Comparison of ENCODE assay signal across 24 cellular contexts in the genomic region with DNA sequence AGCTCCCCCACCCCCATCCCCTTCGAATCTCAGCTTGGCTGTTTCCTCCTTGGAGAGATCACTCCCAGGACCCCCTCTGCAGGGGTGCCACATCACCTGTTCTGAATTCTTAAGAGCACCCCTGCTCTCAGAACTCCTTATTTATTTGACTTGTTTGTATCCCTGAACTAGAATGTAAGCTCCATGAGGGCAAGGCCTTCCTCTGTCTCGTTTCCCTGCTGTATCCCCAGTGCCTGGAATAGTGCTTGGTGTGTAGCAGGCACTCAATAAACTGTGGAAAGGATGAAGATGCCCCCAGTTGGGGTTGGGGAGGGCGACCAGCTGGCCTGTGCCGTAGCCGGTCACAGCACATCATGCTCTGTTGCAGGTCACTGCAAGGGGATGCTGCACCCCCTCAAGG. TPM values are rescaled to one million over a fixed set of nuclear protein-coding genes. Genes with fewer than 3 reads are reported as not detected.
DNase-seq lines count a peak whose midpoint lies in the region; ATAC-seq, FAIRE-seq and TF ChIP-seq lines count a peak whose summit lies in the region.
"Had no signal": no experiment of that assay in that cellular context is flagged by ENCODE, and none has a peak within 500 bp of the region (broad histone marks: within the 10 kb centered on the region; RNA-seq: fewer than 3 reads in every experiment).

No MANE protein-coding gene starts in this region.

- no peaks in the 10 kb centered on the region for H3K9me3 ChIP-seq in K562 (replicated peaks; ENCODE audit: control insufficient read depth, insufficient read depth, low read depth, low read length)
- H3K9me3 ChIP-seq in neutrophil = peaks cover 6% of the 10 kb centered on the region

- H3K9me1 ChIP-seq in K562 (ENCODE audit: control insufficient read depth, insufficient read depth, low read length) = peaks cover 6% of the 10 kb centered on the region

- H3K4me3 ChIP-seq in K562 (no peak overlapping the region), neutrophil (ENCODE audit: low read depth in 1 of 2, low read length in 1 of 2) (no peak overlapping the region)
- H3K4me3 ChIP-seq: GM23248, PC-9 had no signal

- H3K9me3 Mint-ChIP-seq in activated naive CD4-positive, alpha-beta T cell treated with anti-CD3 and anti-CD28 coated beads for 36 hours = no peaks in the 10 kb centered on the region
- peaks cover 0 to 15% (median 0%) of the 10 kb centered on the region in 7 donors for H3K9me3 Mint-ChIP-seq in CD14-positive monocyte
- H3K9me3 Mint-ChIP-seq: CD4-positive, CD25-positive, alpha-beta regulatory T cell; H9 had no signal

- TF ChIP-seq CTCF in CD14-positive monocyte (IDR thresholded peaks at IDR 0.05) (no peak), K562 (IDR thresholded peaks at IDR 0.05 in 2 of 3, conservative IDR thresholded peaks at IDR 0.05 in 1 of 3; ENCODE audit: insufficient read depth in 2 of 3, low read depth in 1 of 3, low read length in 3 of 3) (no peak), neutrophil (IDR thresholded peaks at IDR 0.05) (no peak)

- no peak overlapping the region for H3K4me3 Mint-ChIP-seq in activated naive CD4-positive, alpha-beta T cell treated with anti-CD3 and anti-CD28 coated beads for 36 hours
- H3K4me3 Mint-ChIP-seq in CD14-positive monocyte = no peak overlapping the region
- H3K4me3 Mint-ChIP-seq: H9 had no signal

- H3K9ac ChIP-seq in K562 (ENCODE audit: insufficient read depth in 1 of 2, low read depth in 2 of 2, low read length in 2 of 2) = no peak overlapping the region
- H3K9ac ChIP-seq: GM23248 had no signal

- H3K36me3 Mint-ChIP-seq in activated naive CD4-positive, alpha-beta T cell treated with anti-CD3 and anti-CD28 coated beads for 36 hours (ENCODE audit: low read depth) = peaks cover 26% of the 10 kb centered on the region
- H3K36me3 Mint-ChIP-seq in CD14-positive monocyte = peaks cover 47 to 56% of the 10 kb centered on the region in 2 donors

- no peak for TF ChIP-seq EP300 in K562 (IDR thresholded peaks at IDR 0.05; ENCODE audit: low read length)

- peaks cover 19 to 52% of the 10 kb centered on the region in 2 experiments for H3K4me1 ChIP-seq in K562 (replicated peaks in 1 of 2; ENCODE audit: control insufficient read depth in 2 of 2, insufficient read depth in 2 of 2, low read length in 2 of 2)
- H3K4me1 ChIP-seq in neutrophil (ENCODE audit: control insufficient read depth in 1 of 2, insufficient read depth in 1 of 2, low read depth in 1 of 2, low read length in 1 of 2) = peaks cover 32 to 53% of the 10 kb centered on the region in 2 experiments

- DNase-seq in activated naive CD4-positive, alpha-beta T cell treated with anti-CD3 and anti-CD28 coated beads for 36 hours = no peak
- no peak for DNase-seq in activated naive CD4-positive, alpha-beta T cell treated with Interleukin-2 at 50 U/mL for 16 hours
- DNase-seq in CD14-positive monocyte (ENCODE audit: low spot score) (no peak), K562 (ENCODE audit: extremely low read depth in 1 of 4, low spot score in 3 of 4) (no peak), NCI-H2196 (lab: John Stamatoyannopoulos, UW; ENCODE audit: unreplicated experiment) (no peak)
- DNase-seq: CD4-positive, CD25-positive, alpha-beta regulatory T cell; DMS53; GM23248; H9; KBM-7; NCI-H1105 treated with DMSO at 0.1 percent for 48 hours; NCI-H2029; NCI-H446 treated with DMSO at 0.1 percent for 48 hours; NCI-H526; NCI-H82; NK-92 treated with Interleukin-12 subunit alpha and Interleukin-12 subunit beta, amount 100 ng/mL, for 24 hours; PC-9; Right ventricle myocardium superior had no signal

- CTCF ChIA-PET in activated naive CD4-positive, alpha-beta T cell treated with anti-CD3 and anti-CD28 coated beads for 36 hours (lab: Charles Lee) = interaction anchor here (0.9 to 2.6 kb wide), 5 partner anchors 10 to 138 kb away, joined by 3 to 18 read pairs (median 10); no protein-coding TSS in a partner anchor
- CTCF ChIA-PET in K562 (lab: Yijun Ruan, JAX; ENCODE audit: low intra/inter-chr PET ratio) = no interaction called here

- POLR2A ChIA-PET in K562 (lab: Yijun Ruan, JAX) = interaction anchor here (0.7 to 1.1 kb wide), 3 partner anchors 14 to 273 kb away, joined by 3 to 7 read pairs (median 3); partner anchors contain the start of gene CHRM4

- TF ChIP-seq RAD21 in K562 (CRISPR knock-in tag; conservative IDR thresholded peaks at IDR 0.05 in 1 of 2, IDR thresholded peaks at IDR 0.05 in 1 of 2) = no peak

- BruUV-seq in K562 (replicated peaks; lab: Mats Ljungman, UMichigan) = no TSS peak

- FAIRE-seq in K562 (lab: Jason Lieb, UNC) = no peak
- FAIRE-seq: GM18507 had no signal

- H3K4me1 Mint-ChIP-seq in activated naive CD4-positive, alpha-beta T cell treated with anti-CD3 and anti-CD28 coated beads for 36 hours (ENCODE audit: low read depth) = peaks cover 11% of the 10 kb centered on the region
- H3K4me1 Mint-ChIP-seq in CD14-positive monocyte = peaks cover 35% of the 10 kb centered on the region

- WGBS in K562 (ENCODE audit: insufficient coverage, low coverage, missing lambda C conversion rate) = 89% methylated on average over 5 of the region's 5 CpGs

- no peak overlapping the region for H3K27ac ChIP-seq in K562 (ENCODE audit: extremely low read depth, low read depth, low read length)
- peak overlapping the region; percentile 76 for H3K27ac ChIP-seq in neutrophil
- H3K27ac ChIP-seq: GM23248, PC-9 had no signal

- H3K27me3 ChIP-seq in K562 (ENCODE audit: control insufficient read depth in 2 of 2, insufficient read depth in 2 of 2, low read length in 2 of 2) = no peaks in the 10 kb centered on the region
- peaks cover 23% of the 10 kb centered on the region for H3K27me3 ChIP-seq in neutrophil

- no peak for TF ChIP-seq POLR2A in K562 (conservative IDR thresholded peaks at IDR 0.05)

- peak overlapping the region; percentile 24 for H3K27ac Mint-ChIP-seq in activated naive CD4-positive, alpha-beta T cell treated with anti-CD3 and anti-CD28 coated beads for 36 hours
- peak overlapping the region in 5 of 7 donors; percentile 40 to 70 (median 50) for H3K27ac Mint-ChIP-seq in CD14-positive monocyte

- H3K79me2 ChIP-seq in K562 (ENCODE audit: control insufficient read depth, insufficient read depth, low read length) = peaks cover 11% of the 10 kb centered on the region

- ATAC-seq in K562 = no peak
- ATAC-seq in GM21367 (IDR thresholded peaks at IDR 0.05; ENCODE audit: unreplicated experiment) = no peak

- H3K27me3 Mint-ChIP-seq in activated naive CD4-positive, alpha-beta T cell treated with anti-CD3 and anti-CD28 coated beads for 36 hours (ENCODE audit: low read depth) = peaks cover 5% of the 10 kb centered on the region
- peaks cover 8 to 32% (median 23%) of the 10 kb centered on the region in 3 donors for H3K27me3 Mint-ChIP-seq in CD14-positive monocyte (ENCODE audit: low read depth in 3 of 3)

- no peak overlapping the region for H2AFZ ChIP-seq in K562 (ENCODE audit: low read depth, low read length)
- H2AFZ ChIP-seq: GM23248, PC-9 had no signal

- peaks cover 59% of the 10 kb centered on the region; the same call in 2 of the 3 replicates for H3K36me3 ChIP-seq in K562 (ENCODE audit: control insufficient read depth, insufficient read depth, low read length)
- peaks cover 67% of the 10 kb centered on the region for H3K36me3 ChIP-seq in neutrophil

- in situ Hi-C loops in K562 (cut with MboI) = no loop called here

- H4K20me1 ChIP-seq in K562 (replicated peaks; ENCODE audit: control insufficient read depth, insufficient read depth, low read length) = no peaks in the 10 kb centered on the region; the same call in 1 of the 2 replicates

- intact Hi-C loops in activated naive CD4-positive, alpha-beta T cell treated with anti-CD3 and anti-CD28 coated beads for 36 hours (cut with micrococcal nuclease) = no loop called here
- intact Hi-C loops in CD14-positive monocyte (cut with micrococcal nuclease) = no loop called here
- intact Hi-C loops in K562 (cut with micrococcal nuclease) = no loop called here

- H3K4me2 ChIP-seq in K562 (ENCODE audit: insufficient read depth, low read length) = no peak overlapping the region
- H3K4me2 ChIP-seq: PC-9 had no signal

RNA-seq across cellular contexts. Expression of gene MDK, which starts 3.6 kb away (rescaled TPM):
- total RNA-seq in activated naive CD4-positive, alpha-beta T cell treated with anti-CD3 and anti-CD28 coated beads for 36 hours = 1 to 10 TPM; 2.9 to 4.6 TPM
- polyA plus RNA-seq in CD14-positive monocyte = not detected
- total RNA-seq in K562 (2011; cell fraction: chromatin; rRNA removed; ENCODE audit: low replicate concordance) = 91.4 and 271 TPM in 2 replicates
- total RNA-seq in K562 (2011; cell fraction: nucleolus; rRNA removed) = 402 and 460 TPM in 2 replicates
- total RNA-seq in K562 (2011; cell fraction: nucleoplasm; rRNA removed) = 333 and 334 TPM in 2 replicates
- total RNA-seq in K562 (2014; rRNA removed) = 478 and 553 TPM in 2 replicates
- 91.5 and 123 TPM in 2 replicates for total RNA-seq in K562 (2014; rRNA removed; fragmentation: Illumina TruSeq; extraction: Trizol)
- total RNA-seq in K562 (2015; rRNA removed; fragmentation: Illumina TruSeq; extraction: Trizol) = 269 and 279 TPM in 2 replicates
- 396 and 429 TPM in 2 replicates for total RNA-seq in K562 (2021)
- 343 and 350 TPM in 2 replicates for polyA plus RNA-seq in K562 (2011; rRNA removed)
- 540 and 788 TPM in 2 replicates for polyA plus RNA-seq in K562 (2011; cell fraction: cytosol; rRNA removed)
- polyA plus RNA-seq in K562 (2011; cell fraction: nucleus; rRNA removed) = 206 and 271 TPM in 2 replicates
- 413 and 460 TPM in 2 replicates for polyA plus RNA-seq in K562 (2012)
- 661 and 667 TPM in 2 replicates for polyA plus RNA-seq in K562 (2014; fragmentation: Illumina TruSeq; extraction: Trizol)
- 10 to 100 TPM; 20.7 to 61.7 TPM for polyA plus RNA-seq in K562 (2014; fragmentation: Nextera tagmentation; extraction: Ambion mirVana)
- 700 and 703 TPM in 2 replicates for polyA plus RNA-seq in K562 (2014; rRNA removed)
- 33.7 and 59.6 TPM in 2 replicates for polyA minus RNA-seq in K562 (2011; rRNA and poly(A)+ RNA removed)
- 108 and 146 TPM in 2 replicates for polyA minus RNA-seq in K562 (2011; cell fraction: cytosol; rRNA and poly(A)+ RNA removed)
- 24.1 and 38.4 TPM in 2 replicates for polyA minus RNA-seq in K562 (2011; cell fraction: nucleus; rRNA and poly(A)+ RNA removed)
- polyA plus RNA-seq: CD4-positive, CD25-positive, alpha-beta regulatory T cell had no signal

RNA-seq across cellular contexts. Expression of gene CHRM4, which starts 13.7 kb away (rescaled TPM):
- total RNA-seq in activated naive CD4-positive, alpha-beta T cell treated with anti-CD3 and anti-CD28 coated beads for 36 hours = not detected
- polyA plus RNA-seq in CD14-positive monocyte (under 1 TPM in 1 of 2 donors, not detected in 1; 0.15 TPM), K562 (2011; rRNA removed) (0.62 and 0.74 TPM in 2 replicates), K562 (2014; fragmentation: Illumina TruSeq; extraction: Trizol) (0.40 and 0.76 TPM in 2 replicates), K562 (2014; fragmentation: Nextera tagmentation; extraction: Ambion mirVana) (not detected), K562 (2014; rRNA removed) (0.33 and 0.58 TPM in 2 replicates)
- 1.0 and 3.7 TPM in 2 replicates for total RNA-seq in K562 (2011; cell fraction: chromatin; rRNA removed; ENCODE audit: low replicate concordance)
- 1.6 and 4.0 TPM in 2 replicates for total RNA-seq in K562 (2011; cell fraction: nucleolus; rRNA removed)
- 1.2 TPM in 2 replicates for total RNA-seq in K562 (2011; cell fraction: nucleoplasm; rRNA removed)
- total RNA-seq in K562 (2014; rRNA removed) (0.73 and 1.3 TPM in 2 replicates), K562 (2014; rRNA removed; fragmentation: Illumina TruSeq; extraction: Trizol) (0.19 and 0.22 TPM in 2 replicates), K562 (2015; rRNA removed; fragmentation: Illumina TruSeq; extraction: Trizol) (0.22 and 0.49 TPM in 2 replicates), K562 (2021) (0.89 and 1.0 TPM in 2 replicates)
- polyA plus RNA-seq in K562 (2011; cell fraction: cytosol; rRNA removed) = 0.84 and 2.3 TPM in 2 replicates
- polyA plus RNA-seq in K562 (2011; cell fraction: nucleus; rRNA removed) = 0.60 and 1.5 TPM in 2 replicates
- polyA plus RNA-seq in K562 (2012) = 0.35 and 0.68 TPM in 2 replicates
- polyA minus RNA-seq in K562 (2011; rRNA and poly(A)+ RNA removed) = 0.42 and 1.1 TPM in 2 replicates
- 1.6 TPM in 1 of 2 replicates, not detected in the other for polyA minus RNA-seq in K562 (2011; cell fraction: cytosol; rRNA and poly(A)+ RNA removed)
- 0.89 and 2.6 TPM in 2 replicates for polyA minus RNA-seq in K562 (2011; cell fraction: nucleus; rRNA and poly(A)+ RNA removed)
- total RNA-seq: Daoy, GM23248, MCF 10A, Right ventricle myocardium superior, RPMI7951 had no signal
- polyA plus RNA-seq: GM23248 had no signal

RNA-seq across cellular contexts. Expression of gene DGKZ, which starts 30.6 kb away (rescaled TPM):
- total RNA-seq in activated naive CD4-positive, alpha-beta T cell treated with anti-CD3 and anti-CD28 coated beads for 36 hours = 10 to 100 TPM; 82.9 to 89.2 TPM
- polyA plus RNA-seq in CD14-positive monocyte (10 to 100 TPM; 30.4 to 33.4 TPM), K562 (2011; rRNA removed) (28.2 and 49.4 TPM in 2 replicates), K562 (2014; fragmentation: Illumina TruSeq; extraction: Trizol) (48.8 and 66.2 TPM in 2 replicates), K562 (2014; fragmentation: Nextera tagmentation; extraction: Ambion mirVana) (under 1 TPM; 0.51 to 0.71 TPM), K562 (2014; rRNA removed) (73.5 and 77.9 TPM in 2 replicates)
- total RNA-seq in K562 (2011; cell fraction: chromatin; rRNA removed; ENCODE audit: low replicate concordance) = 71.0 and 248 TPM in 2 replicates
- 153 and 166 TPM in 2 replicates for total RNA-seq in K562 (2011; cell fraction: nucleolus; rRNA removed)
- total RNA-seq in K562 (2011; cell fraction: nucleoplasm; rRNA removed) = 88.0 and 98.6 TPM in 2 replicates
- total RNA-seq in K562 (2014; rRNA removed) (78.5 and 108 TPM in 2 replicates), K562 (2014; rRNA removed; fragmentation: Illumina TruSeq; extraction: Trizol) (10.9 and 13.6 TPM in 2 replicates), K562 (2015; rRNA removed; fragmentation: Illumina TruSeq; extraction: Trizol) (44.2 and 47.5 TPM in 2 replicates), K562 (2021) (87.8 and 100 TPM in 2 replicates)
- polyA plus RNA-seq in K562 (2011; cell fraction: cytosol; rRNA removed) = 55.4 and 121 TPM in 2 replicates
- polyA plus RNA-seq in K562 (2011; cell fraction: nucleus; rRNA removed) = 203 and 295 TPM in 2 replicates
- 64.0 and 103 TPM in 2 replicates for polyA plus RNA-seq in K562 (2012)
- polyA minus RNA-seq in K562 (2011; rRNA and poly(A)+ RNA removed) = 18.5 and 28.5 TPM in 2 replicates
- 53.9 and 65.8 TPM in 2 replicates for polyA minus RNA-seq in K562 (2011; cell fraction: cytosol; rRNA and poly(A)+ RNA removed)
- 59.1 and 64.5 TPM in 2 replicates for polyA minus RNA-seq in K562 (2011; cell fraction: nucleus; rRNA and poly(A)+ RNA removed)

Comparison
In these comparisons a context has a peak if more than half of its experiments do, and no peak if none do; other contexts are left out.
1. RNA of gene MDK, which starts 3.6 kb away (total RNA-seq): 91.4 to 553 TPM in K562; 2.9 to 4.6 TPM in activated naive CD4-positive, alpha-beta T cell treated with anti-CD3 and anti-CD28 coated beads for 36 hours; every median in the first group is over 10 times any median in the second.